ENCODE assay signal across 2 cellular contexts in the genomic region with DNA sequence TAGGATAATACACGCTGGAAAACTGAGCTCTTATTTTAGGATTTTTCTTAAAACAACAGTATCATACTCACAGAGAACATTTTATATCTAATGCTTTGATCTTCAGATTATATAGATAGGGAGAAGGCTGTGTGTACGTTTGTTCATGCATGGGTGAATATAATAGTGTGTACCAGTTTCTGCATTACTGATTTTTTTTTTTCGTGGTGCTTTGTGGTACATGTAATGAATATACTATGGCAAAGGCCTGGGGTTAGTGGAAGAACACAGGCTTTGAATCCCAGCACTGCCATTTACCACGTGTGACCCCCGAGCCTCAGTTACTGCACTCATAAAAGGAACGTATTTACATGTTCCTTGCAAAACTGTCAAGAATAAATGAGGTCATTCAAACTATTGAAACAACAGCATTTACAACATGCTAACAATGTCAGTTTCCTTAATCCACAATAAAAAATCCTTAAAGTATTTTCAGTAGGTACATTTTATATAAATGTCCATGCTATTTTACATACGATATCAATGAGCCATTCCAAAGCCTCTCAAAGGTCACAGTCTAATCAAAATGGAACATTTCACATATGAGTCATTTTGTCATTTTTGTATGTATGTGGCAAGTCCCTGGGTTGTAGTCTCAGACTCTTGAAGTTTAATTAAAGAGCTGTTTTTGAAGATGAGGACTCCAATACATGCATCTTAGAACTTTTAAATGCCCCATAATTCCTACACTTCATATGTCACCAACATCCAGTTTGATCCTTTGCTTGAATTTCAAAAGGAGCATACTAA.
TF ChIP-seq lines count a peak whose summit lies in the region.

No MANE protein-coding gene starts in this region.

TF ChIP-seq in IMR-90, 13 proteins besides CTCF, POLR2A, EP300 and RAD21:
- TF ChIP-seq, protein P1, sequence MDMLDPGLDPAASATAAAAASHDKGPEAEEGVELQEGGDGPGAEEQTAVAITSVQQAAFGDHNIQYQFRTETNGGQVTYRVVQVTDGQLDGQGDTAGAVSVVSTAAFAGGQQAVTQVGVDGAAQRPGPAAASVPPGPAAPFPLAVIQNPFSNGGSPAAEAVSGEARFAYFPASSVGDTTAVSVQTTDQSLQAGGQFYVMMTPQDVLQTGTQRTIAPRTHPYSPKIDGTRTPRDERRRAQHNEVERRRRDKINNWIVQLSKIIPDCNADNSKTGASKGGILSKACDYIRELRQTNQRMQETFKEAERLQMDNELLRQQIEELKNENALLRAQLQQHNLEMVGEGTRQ (IDR thresholded peaks at IDR 0.05; ENCODE audit: low read depth, low read length) = no peak
- TF ChIP-seq MAFK (IDR thresholded peaks at IDR 0.05; ENCODE audit: low read depth, low read length) = no peak
- TF ChIP-seq CEBPB (IDR thresholded peaks at IDR 0.05; ENCODE audit: low read depth, low read length) = no peak
- TF ChIP-seq BHLHE40 (IDR thresholded peaks at IDR 0.05; ENCODE audit: low read depth, low read length) = no peak
- no peak for TF ChIP-seq FOS (IDR thresholded peaks at IDR 0.05; ENCODE audit: low read depth, low read length)
- TF ChIP-seq RCOR1 (IDR thresholded peaks at IDR 0.05; ENCODE audit: insufficient replicate concordance, low read length) = no peak
- TF ChIP-seq ELK1 (IDR thresholded peaks at IDR 0.05; ENCODE audit: borderline replicate concordance, low read depth, low read length) = no peak
- no peak for TF ChIP-seq MXI1 (IDR thresholded peaks at IDR 0.05; ENCODE audit: borderline replicate concordance, low read depth, low read length)
- no peak for TF ChIP-seq MAZ (IDR thresholded peaks at IDR 0.05; ENCODE audit: borderline replicate concordance, low read depth, low read length)

TF ChIP-seq in endothelial cell of umbilical vein, 7 proteins besides CTCF, POLR2A, EP300 and RAD21:
- no peak for TF ChIP-seq POLR2AphosphoS5 (IDR thresholded peaks at IDR 0.05; ENCODE audit: insufficient read depth, low read depth, low read length)
- TF ChIP-seq, protein P2, sequence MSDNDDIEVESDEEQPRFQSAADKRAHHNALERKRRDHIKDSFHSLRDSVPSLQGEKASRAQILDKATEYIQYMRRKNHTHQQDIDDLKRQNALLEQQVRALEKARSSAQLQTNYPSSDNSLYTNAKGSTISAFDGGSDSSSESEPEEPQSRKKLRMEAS (IDR thresholded peaks at IDR 0.05; ENCODE audit: insufficient read depth, insufficient read length) = no peak
- no peak for TF ChIP-seq MYC (IDR thresholded peaks at IDR 0.05; ENCODE audit: low read depth, low read length)
- TF ChIP-seq GATA2 (IDR thresholded peaks at IDR 0.05; ENCODE audit: insufficient read depth, insufficient read length, low read depth, low read length) = no peak
- TF ChIP-seq EZH2 (IDR thresholded peaks at IDR 0.05; ENCODE audit: borderline replicate concordance, low read depth, low read length, severe bottlenecking) = no peak
- no peak for TF ChIP-seq JUN (IDR thresholded peaks at IDR 0.05; ENCODE audit: borderline replicate concordance, insufficient read depth, insufficient read length, low read depth)
- no peak for TF ChIP-seq FOS (IDR thresholded peaks at IDR 0.05; ENCODE audit: borderline replicate concordance, insufficient read depth, low read length)
